1 cellular context compared by ENCODE assay signal in the genomic region with DNA sequence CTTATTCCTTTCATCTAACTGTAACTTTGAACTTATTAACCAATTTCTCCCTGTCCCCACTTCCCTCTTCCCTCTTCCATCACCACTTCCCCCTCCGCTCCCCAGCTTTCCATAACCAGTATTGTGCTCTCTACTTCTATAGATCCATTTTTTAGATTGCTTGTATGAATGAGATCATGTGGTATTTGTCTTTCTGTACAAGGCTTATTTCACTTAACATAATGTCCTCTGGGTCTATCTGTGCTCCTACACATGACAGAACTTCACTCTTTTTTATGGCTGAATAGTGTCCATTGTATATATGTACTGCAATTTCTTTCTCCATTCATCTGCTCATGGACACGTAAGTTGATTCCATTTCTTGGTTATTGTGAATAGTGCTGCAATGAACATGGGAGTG.
A peak's percentile ranks its signal among the peaks of the same experiment; 100 is the strongest.
TF ChIP-seq lines count a peak whose summit lies in the region.

No MANE protein-coding gene starts in this region.

TF ChIP-seq in K562, 482 proteins besides CTCF, POLR2A, EP300 and RAD21 (continues in another document):
- TF ChIP-seq ZNF316 (IDR thresholded peaks at IDR 0.05) (peak; percentile 41), TBP (optimal IDR thresholded peaks at IDR 0.05; ENCODE audit: low read depth, low read length) (peak; percentile 73), SPI1 (IDR thresholded peaks at IDR 0.05; ENCODE audit: borderline replicate concordance, low read depth, low read length) (peak; percentile 49; the same call in 1 of the 2 replicates), BRD4 (IDR thresholded peaks at IDR 0.05) (no peak), GTF2E2 (tag; IDR thresholded peaks at IDR 0.05) (peak; percentile 56; the same call in 1 of the 2 replicates), ARNT (IDR thresholded peaks at IDR 0.05) (no peak), C11orf30 (IDR thresholded peaks at IDR 0.05; ENCODE audit: low read depth) (no peak), PML (IDR thresholded peaks at IDR 0.05; ENCODE audit: low read length) (peak; percentile 94), POLR3A (IDR thresholded peaks at IDR 0.05; ENCODE audit: borderline replicate concordance, extremely low read depth, insufficient read depth, insufficient read length) (no peak), ZC3H8 (IDR thresholded peaks at IDR 0.05) (peak; percentile 77; the same call in 1 of the 2 replicates), ZNF436 (CRISPR knock-in tag; IDR thresholded peaks at IDR 0.05) (0 out of 2 replicates have a peak, but pooled peaks have one; percentile 7), ZBED1 (IDR thresholded peaks at IDR 0.05) (0 out of 2 replicates have a peak, but pooled peaks have one; percentile 44), PCBP2 (IDR thresholded peaks at IDR 0.05; ENCODE audit: low read depth, low read length, poor library complexity, severe bottlenecking) (no peak), POLR2AphosphoS5 (IDR thresholded peaks at IDR 0.05; ENCODE audit: control insufficient read depth, insufficient read depth, low read depth, low read length) (peak; percentile 78), TEAD4 (IDR thresholded peaks at IDR 0.05; ENCODE audit: low read length) (0 out of 2 replicates have a peak, but pooled peaks have one; percentile 8), TEAD4 (CRISPR knock-in tag; IDR thresholded peaks at IDR 0.05; ENCODE audit: borderline replicate concordance) (no peak), CBX1 (IDR thresholded peaks at IDR 0.05; ENCODE audit: low read depth) (peak; percentile 59; the same call in 1 of the 2 replicates), NUFIP1 (IDR thresholded peaks at IDR 0.05; ENCODE audit: partially characterized antibody) (no peak), CCAR2 (IDR thresholded peaks at IDR 0.05; ENCODE audit: low read depth, low read length) (no peak), ZNF717 (CRISPR knock-in tag; IDR thresholded peaks at IDR 0.05) (0 out of 2 replicates have a peak, but pooled peaks have one; percentile 37), ILK (tag; IDR thresholded peaks at IDR 0.05; ENCODE audit: borderline replicate concordance, low read depth) (no peak), KLF10 (CRISPR knock-in tag; IDR thresholded peaks at IDR 0.05) (0 out of 2 replicates have a peak, but pooled peaks have one; percentile 55), ELF4 (CRISPR knock-in tag; IDR thresholded peaks at IDR 0.05) (peak; percentile 96), PHF21A (IDR thresholded peaks at IDR 0.05; ENCODE audit: borderline replicate concordance, low read depth) (no peak), RNF2 (IDR thresholded peaks at IDR 0.05) (peak; percentile 26; the same call in 1 of the 2 replicates)
- TF ChIP-seq, protein P1, sequence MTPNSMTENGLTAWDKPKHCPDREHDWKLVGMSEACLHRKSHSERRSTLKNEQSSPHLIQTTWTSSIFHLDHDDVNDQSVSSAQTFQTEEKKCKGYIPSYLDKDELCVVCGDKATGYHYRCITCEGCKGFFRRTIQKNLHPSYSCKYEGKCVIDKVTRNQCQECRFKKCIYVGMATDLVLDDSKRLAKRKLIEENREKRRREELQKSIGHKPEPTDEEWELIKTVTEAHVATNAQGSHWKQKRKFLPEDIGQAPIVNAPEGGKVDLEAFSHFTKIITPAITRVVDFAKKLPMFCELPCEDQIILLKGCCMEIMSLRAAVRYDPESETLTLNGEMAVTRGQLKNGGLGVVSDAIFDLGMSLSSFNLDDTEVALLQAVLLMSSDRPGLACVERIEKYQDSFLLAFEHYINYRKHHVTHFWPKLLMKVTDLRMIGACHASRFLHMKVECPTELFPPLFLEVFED (CRISPR knock-in tag; conservative IDR thresholded peaks at IDR 0.05) = peak; percentile 98
- TF ChIP-seq, protein P2, sequence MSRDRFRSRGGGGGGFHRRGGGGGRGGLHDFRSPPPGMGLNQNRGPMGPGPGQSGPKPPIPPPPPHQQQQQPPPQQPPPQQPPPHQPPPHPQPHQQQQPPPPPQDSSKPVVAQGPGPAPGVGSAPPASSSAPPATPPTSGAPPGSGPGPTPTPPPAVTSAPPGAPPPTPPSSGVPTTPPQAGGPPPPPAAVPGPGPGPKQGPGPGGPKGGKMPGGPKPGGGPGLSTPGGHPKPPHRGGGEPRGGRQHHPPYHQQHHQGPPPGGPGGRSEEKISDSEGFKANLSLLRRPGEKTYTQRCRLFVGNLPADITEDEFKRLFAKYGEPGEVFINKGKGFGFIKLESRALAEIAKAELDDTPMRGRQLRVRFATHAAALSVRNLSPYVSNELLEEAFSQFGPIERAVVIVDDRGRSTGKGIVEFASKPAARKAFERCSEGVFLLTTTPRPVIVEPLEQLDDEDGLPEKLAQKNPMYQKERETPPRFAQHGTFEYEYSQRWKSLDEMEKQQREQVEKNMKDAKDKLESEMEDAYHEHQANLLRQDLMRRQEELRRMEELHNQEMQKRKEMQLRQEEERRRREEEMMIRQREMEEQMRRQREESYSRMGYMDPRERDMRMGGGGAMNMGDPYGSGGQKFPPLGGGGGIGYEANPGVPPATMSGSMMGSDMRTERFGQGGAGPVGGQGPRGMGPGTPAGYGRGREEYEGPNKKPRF (IDR thresholded peaks at IDR 0.05; ENCODE audit: low read depth, low read length) = no peak
- TF ChIP-seq, protein P3, sequence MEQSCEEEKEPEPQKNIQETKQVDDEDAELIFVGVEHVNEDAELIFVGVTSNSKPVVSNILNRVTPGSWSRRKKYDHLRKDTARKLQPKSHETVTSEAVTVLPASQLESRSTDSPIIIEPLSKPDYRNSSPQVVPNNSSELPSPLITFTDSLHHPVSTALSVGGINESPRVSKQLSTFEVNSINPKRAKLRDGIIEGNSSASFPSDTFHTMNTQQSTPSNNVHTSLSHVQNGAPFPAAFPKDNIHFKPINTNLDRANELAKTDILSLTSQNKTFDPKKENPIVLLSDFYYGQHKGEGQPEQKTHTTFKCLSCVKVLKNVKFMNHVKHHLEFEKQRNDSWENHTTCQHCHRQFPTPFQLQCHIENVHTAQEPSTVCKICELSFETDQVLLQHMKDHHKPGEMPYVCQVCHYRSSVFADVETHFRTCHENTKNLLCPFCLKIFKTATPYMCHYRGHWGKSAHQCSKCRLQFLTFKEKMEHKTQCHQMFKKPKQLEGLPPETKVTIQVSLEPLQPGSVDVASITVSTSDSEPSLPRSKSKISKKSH (CRISPR knock-in tag; IDR thresholded peaks at IDR 0.05) = no peak
- TF ChIP-seq, protein P4, sequence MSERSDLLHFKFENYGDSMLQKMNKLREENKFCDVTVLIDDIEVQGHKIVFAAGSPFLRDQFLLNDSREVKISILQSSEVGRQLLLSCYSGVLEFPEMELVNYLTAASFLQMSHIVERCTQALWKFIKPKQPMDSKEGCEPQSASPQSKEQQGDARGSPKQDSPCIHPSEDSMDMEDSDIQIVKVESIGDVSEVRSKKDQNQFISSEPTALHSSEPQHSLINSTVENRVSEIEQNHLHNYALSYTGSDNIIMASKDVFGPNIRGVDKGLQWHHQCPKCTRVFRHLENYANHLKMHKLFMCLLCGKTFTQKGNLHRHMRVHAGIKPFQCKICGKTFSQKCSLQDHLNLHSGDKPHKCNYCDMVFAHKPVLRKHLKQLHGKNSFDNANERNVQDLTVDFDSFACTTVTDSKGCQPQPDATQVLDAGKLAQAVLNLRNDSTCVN (CRISPR knock-in tag; IDR thresholded peaks at IDR 0.05) = peak; percentile 98
- TF ChIP-seq, protein P5, sequence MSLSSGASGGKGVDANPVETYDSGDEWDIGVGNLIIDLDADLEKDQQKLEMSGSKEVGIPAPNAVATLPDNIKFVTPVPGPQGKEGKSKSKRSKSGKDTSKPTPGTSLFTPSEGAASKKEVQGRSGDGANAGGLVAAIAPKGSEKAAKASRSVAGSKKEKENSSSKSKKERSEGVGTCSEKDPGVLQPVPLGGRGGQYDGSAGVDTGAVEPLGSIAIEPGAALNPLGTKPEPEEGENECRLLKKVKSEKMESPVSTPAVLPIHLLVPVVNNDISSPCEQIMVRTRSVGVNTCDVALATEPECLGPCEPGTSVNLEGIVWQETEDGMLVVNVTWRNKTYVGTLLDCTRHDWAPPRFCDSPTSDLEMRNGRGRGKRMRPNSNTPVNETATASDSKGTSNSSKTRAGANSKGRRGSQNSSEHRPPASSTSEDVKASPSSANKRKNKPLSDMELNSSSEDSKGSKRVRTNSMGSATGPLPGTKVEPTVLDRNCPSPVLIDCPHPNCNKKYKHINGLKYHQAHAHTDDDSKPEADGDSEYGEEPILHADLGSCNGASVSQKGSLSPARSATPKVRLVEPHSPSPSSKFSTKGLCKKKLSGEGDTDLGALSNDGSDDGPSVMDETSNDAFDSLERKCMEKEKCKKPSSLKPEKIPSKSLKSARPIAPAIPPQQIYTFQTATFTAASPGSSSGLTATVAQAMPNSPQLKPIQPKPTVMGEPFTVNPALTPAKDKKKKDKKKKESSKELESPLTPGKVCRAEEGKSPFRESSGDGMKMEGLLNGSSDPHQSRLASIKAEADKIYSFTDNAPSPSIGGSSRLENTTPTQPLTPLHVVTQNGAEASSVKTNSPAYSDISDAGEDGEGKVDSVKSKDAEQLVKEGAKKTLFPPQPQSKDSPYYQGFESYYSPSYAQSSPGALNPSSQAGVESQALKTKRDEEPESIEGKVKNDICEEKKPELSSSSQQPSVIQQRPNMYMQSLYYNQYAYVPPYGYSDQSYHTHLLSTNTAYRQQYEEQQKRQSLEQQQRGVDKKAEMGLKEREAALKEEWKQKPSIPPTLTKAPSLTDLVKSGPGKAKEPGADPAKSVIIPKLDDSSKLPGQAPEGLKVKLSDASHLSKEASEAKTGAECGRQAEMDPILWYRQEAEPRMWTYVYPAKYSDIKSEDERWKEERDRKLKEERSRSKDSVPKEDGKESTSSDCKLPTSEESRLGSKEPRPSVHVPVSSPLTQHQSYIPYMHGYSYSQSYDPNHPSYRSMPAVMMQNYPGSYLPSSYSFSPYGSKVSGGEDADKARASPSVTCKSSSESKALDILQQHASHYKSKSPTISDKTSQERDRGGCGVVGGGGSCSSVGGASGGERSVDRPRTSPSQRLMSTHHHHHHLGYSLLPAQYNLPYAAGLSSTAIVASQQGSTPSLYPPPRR (CRISPR knock-in tag; IDR thresholded peaks at IDR 0.05; ENCODE audit: borderline replicate concordance) = no peak
- TF ChIP-seq, protein P6, sequence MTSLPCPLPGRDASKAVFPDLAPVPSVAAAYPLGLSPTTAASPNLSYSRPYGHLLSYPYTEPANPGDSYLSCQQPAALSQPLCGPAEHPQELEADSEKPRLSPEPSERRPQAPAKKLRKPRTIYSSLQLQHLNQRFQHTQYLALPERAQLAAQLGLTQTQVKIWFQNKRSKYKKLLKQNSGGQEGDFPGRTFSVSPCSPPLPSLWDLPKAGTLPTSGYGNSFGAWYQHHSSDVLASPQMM (CRISPR knock-in tag; IDR thresholded peaks at IDR 0.05) = peak; percentile 67; the same call in 1 of the 2 replicates
- TF ChIP-seq, protein P7, sequence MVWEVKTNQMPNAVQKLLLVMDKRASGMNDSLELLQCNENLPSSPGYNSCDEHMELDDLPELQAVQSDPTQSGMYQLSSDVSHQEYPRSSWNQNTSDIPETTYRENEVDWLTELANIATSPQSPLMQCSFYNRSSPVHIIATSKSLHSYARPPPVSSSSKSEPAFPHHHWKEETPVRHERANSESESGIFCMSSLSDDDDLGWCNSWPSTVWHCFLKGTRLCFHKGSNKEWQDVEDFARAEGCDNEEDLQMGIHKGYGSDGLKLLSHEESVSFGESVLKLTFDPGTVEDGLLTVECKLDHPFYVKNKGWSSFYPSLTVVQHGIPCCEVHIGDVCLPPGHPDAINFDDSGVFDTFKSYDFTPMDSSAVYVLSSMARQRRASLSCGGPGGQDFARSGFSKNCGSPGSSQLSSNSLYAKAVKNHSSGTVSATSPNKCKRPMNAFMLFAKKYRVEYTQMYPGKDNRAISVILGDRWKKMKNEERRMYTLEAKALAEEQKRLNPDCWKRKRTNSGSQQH (CRISPR knock-in tag; IDR thresholded peaks at IDR 0.05) = peak; percentile 99
- TF ChIP-seq, protein P8, sequence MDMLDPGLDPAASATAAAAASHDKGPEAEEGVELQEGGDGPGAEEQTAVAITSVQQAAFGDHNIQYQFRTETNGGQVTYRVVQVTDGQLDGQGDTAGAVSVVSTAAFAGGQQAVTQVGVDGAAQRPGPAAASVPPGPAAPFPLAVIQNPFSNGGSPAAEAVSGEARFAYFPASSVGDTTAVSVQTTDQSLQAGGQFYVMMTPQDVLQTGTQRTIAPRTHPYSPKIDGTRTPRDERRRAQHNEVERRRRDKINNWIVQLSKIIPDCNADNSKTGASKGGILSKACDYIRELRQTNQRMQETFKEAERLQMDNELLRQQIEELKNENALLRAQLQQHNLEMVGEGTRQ (CRISPR knock-in tag; IDR thresholded peaks at IDR 0.05) = no peak
- TF ChIP-seq, protein P9, sequence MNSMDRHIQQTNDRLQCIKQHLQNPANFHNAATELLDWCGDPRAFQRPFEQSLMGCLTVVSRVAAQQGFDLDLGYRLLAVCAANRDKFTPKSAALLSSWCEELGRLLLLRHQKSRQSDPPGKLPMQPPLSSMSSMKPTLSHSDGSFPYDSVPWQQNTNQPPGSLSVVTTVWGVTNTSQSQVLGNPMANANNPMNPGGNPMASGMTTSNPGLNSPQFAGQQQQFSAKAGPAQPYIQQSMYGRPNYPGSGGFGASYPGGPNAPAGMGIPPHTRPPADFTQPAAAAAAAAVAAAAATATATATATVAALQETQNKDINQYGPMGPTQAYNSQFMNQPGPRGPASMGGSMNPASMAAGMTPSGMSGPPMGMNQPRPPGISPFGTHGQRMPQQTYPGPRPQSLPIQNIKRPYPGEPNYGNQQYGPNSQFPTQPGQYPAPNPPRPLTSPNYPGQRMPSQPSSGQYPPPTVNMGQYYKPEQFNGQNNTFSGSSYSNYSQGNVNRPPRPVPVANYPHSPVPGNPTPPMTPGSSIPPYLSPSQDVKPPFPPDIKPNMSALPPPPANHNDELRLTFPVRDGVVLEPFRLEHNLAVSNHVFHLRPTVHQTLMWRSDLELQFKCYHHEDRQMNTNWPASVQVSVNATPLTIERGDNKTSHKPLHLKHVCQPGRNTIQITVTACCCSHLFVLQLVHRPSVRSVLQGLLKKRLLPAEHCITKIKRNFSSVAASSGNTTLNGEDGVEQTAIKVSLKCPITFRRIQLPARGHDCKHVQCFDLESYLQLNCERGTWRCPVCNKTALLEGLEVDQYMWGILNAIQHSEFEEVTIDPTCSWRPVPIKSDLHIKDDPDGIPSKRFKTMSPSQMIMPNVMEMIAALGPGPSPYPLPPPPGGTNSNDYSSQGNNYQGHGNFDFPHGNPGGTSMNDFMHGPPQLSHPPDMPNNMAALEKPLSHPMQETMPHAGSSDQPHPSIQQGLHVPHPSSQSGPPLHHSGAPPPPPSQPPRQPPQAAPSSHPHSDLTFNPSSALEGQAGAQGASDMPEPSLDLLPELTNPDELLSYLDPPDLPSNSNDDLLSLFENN (IDR thresholded peaks at IDR 0.05; ENCODE audit: low read depth in 2 of 2, low read length in 2 of 2) = 0 out of 4 replicates have a peak, but pooled peaks of 1 of the 2 experiments have one; percentile 49
- TF ChIP-seq, protein P10, sequence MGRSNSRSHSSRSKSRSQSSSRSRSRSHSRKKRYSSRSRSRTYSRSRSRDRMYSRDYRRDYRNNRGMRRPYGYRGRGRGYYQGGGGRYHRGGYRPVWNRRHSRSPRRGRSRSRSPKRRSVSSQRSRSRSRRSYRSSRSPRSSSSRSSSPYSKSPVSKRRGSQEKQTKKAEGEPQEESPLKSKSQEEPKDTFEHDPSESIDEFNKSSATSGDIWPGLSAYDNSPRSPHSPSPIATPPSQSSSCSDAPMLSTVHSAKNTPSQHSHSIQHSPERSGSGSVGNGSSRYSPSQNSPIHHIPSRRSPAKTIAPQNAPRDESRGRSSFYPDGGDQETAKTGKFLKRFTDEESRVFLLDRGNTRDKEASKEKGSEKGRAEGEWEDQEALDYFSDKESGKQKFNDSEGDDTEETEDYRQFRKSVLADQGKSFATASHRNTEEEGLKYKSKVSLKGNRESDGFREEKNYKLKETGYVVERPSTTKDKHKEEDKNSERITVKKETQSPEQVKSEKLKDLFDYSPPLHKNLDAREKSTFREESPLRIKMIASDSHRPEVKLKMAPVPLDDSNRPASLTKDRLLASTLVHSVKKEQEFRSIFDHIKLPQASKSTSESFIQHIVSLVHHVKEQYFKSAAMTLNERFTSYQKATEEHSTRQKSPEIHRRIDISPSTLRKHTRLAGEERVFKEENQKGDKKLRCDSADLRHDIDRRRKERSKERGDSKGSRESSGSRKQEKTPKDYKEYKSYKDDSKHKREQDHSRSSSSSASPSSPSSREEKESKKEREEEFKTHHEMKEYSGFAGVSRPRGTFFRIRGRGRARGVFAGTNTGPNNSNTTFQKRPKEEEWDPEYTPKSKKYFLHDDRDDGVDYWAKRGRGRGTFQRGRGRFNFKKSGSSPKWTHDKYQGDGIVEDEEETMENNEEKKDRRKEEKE (IDR thresholded peaks at IDR 0.05; ENCODE audit: borderline replicate concordance in 1 of 2, control insufficient read depth in 1 of 2, low read depth in 2 of 2, low read length in 1 of 2) = peak in 1 of 2 experiments; percentile 69; a peak in 1 of 4 replicates
